ENCODE assay signal across 8 cellular contexts in the genomic region with DNA sequence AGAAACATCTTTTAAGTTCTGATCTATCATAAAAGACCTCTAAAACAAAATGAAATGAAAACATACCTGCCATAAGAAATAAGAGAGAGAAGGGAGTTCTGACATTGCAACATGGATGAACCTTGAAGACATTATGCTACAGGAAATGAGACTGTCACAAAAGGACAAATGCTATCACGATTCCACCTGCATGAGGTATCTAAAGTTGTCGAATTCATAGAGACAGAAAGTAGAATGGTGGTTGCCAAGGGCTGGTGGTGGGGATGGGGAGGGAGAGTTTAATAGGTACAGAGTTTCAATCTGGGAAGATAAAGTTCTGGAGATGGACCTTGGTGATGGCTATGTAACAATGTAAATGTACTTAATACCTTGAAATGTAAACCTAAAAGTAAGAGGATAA. TPM values are rescaled to one million over a fixed set of nuclear protein-coding genes. Genes with fewer than 3 reads are reported as not detected.
A peak's percentile ranks its signal among the peaks of the same experiment; 100 is the strongest.
DNase-seq lines count a peak whose midpoint lies in the region; ATAC-seq, FAIRE-seq and TF ChIP-seq lines count a peak whose summit lies in the region.

No MANE protein-coding gene starts in this region.

- no peak for TF ChIP-seq RAD21 in HepG2 (CRISPR knock-in tag; IDR thresholded peaks at IDR 0.05)

- peaks cover 71% of the 10 kb centered on the region for H3K79me2 ChIP-seq in astrocyte (ENCODE audit: insufficient read depth, low read length)
- H3K79me2 ChIP-seq in HepG2 (ENCODE audit: insufficient read depth, low read length): peaks cover 51% of the 10 kb centered on the region

- peak overlapping the region; percentile 97 for H3K27ac Mint-ChIP-seq in MCF 10A (ENCODE audit: low read depth, unreplicated experiment)
- peak overlapping the region; percentile 70 for H3K27ac Mint-ChIP-seq in astrocyte (ENCODE audit: unreplicated experiment)

- BruUV-seq in MCF 10A (replicated peaks; lab: Mats Ljungman, UMichigan): no TSS peak
- no TSS peak for BruUV-seq in HepG2 (replicated peaks; lab: Mats Ljungman, UMichigan)

- WGBS in HepG2 (ENCODE audit: low lambda C conversion rate): 86% methylated on average over 2 of the region's 2 CpGs
- WGBS in transverse colon (ENCODE audit: low coverage in 1 of 2), 2 donors: 35 to 46% methylated on average over 2 of the region's 2 CpGs

- H3K9ac ChIP-seq in astrocyte (ENCODE audit: low read length) (peak overlapping the region; percentile 48), HepG2 (ENCODE audit: insufficient read depth, low read depth, low read length) (no peak overlapping the region)

- H3K27me3 Mint-ChIP-seq in MCF 10A (ENCODE audit: insufficient read depth, unreplicated experiment) (no peaks in the 10 kb centered on the region), astrocyte (ENCODE audit: low read depth, unreplicated experiment) (no peaks in the 10 kb centered on the region)

- DNase-seq in MCF 10A (ENCODE audit: unreplicated experiment) (no peak), breast epithelium (ENCODE audit: low spot score in 2 of 2) (no peak), astrocyte (ENCODE audit: low read depth) (no peak), HepG2 (ENCODE audit: low spot score) (no peak), transverse colon (no peak), HuH-7.5 (ENCODE audit: low spot score) (no peak), NCI-H1694 treated with DMSO at 0.1 percent for 48 hours (lab: John Stamatoyannopoulos, UW) (no peak), RKO (ENCODE audit: low spot score) (no peak)

- H4K20me1 ChIP-seq in astrocyte (ENCODE audit: insufficient read depth, low read length): peaks cover 69% of the 10 kb centered on the region
- H4K20me1 ChIP-seq in HepG2 (ENCODE audit: insufficient read depth, low read length): peaks cover 20% of the 10 kb centered on the region; the same call in 1 of the 2 replicates

- H3K9me3 ChIP-seq in breast epithelium: no peaks in the 10 kb centered on the region
- H3K9me3 ChIP-seq in astrocyte (ENCODE audit: insufficient read depth, low read depth, low read length): no peaks in the 10 kb centered on the region
- no peaks in the 10 kb centered on the region for H3K9me3 ChIP-seq in HepG2 (ENCODE audit: low read length)
- H3K9me3 ChIP-seq in transverse colon: no peaks in the 10 kb centered on the region

- no peak for FAIRE-seq in astrocyte (lab: Jason Lieb, UNC)
- no peak for FAIRE-seq in HepG2 (lab: Jason Lieb, UNC)

- no peak for TF ChIP-seq EP300 in HepG2 (IDR thresholded peaks at IDR 0.05; ENCODE audit: low read depth in 2 of 2, low read length in 2 of 2)
- TF ChIP-seq EP300 in HepG2 (CRISPR knock-in tag; IDR thresholded peaks at IDR 0.05; ENCODE audit: borderline replicate concordance): no peak
- no peak for TF ChIP-seq EP300 in transverse colon (IDR thresholded peaks at IDR 0.05; ENCODE audit: low read depth)

- no peak for ATAC-seq in HepG2

- no peaks in the 10 kb centered on the region for H3K4me1 ChIP-seq in breast epithelium
- H3K4me1 ChIP-seq in astrocyte (ENCODE audit: insufficient read depth, low read length): peaks cover 27% of the 10 kb centered on the region
- peaks cover 71% of the 10 kb centered on the region for H3K4me1 ChIP-seq in HepG2 (ENCODE audit: insufficient read depth, low read length)
- H3K4me1 ChIP-seq in transverse colon: peaks cover 21 to 68% (median 41%) of the 10 kb centered on the region in 4 donors

- H3K4me3 ChIP-seq in breast epithelium: no peak overlapping the region
- H3K4me3 ChIP-seq in astrocyte (ENCODE audit: insufficient read depth, low read depth, low read length): peak overlapping the region; percentile 79
- H3K4me3 ChIP-seq in HepG2 (replicated peaks in 1 of 3; ENCODE audit: insufficient read depth in 1 of 3, low read depth in 2 of 3, low read length in 3 of 3): peak overlapping the region in 2 of 3 experiments; percentile 16 to 32; a peak in 4 of 6 replicates
- peak overlapping the region in 3 of 4 donors; percentile 92 to 99 (median 97) for H3K4me3 ChIP-seq in transverse colon

- H3K27me3 ChIP-seq in breast epithelium: no peaks in the 10 kb centered on the region
- no peaks in the 10 kb centered on the region for H3K27me3 ChIP-seq in astrocyte (ENCODE audit: insufficient read depth, low read length)
- H3K27me3 ChIP-seq in HepG2 (ENCODE audit: control insufficient read depth in 1 of 2, insufficient read depth in 2 of 2, low read length in 2 of 2): no peaks in the 10 kb centered on the region
- no peaks in the 10 kb centered on the region for H3K27me3 ChIP-seq in transverse colon

- H2AFZ ChIP-seq in astrocyte (ENCODE audit: low read depth, low read length) (no peak overlapping the region), HepG2 (ENCODE audit: low read length) (no peak overlapping the region)

- peak overlapping the region; percentile 90 for H3K4me2 ChIP-seq in astrocyte (ENCODE audit: low read length)
- peak overlapping the region; percentile 94 for H3K4me2 ChIP-seq in HepG2 (ENCODE audit: low read depth, low read length)

- H3K27ac ChIP-seq in breast epithelium: no peak overlapping the region
- H3K27ac ChIP-seq in astrocyte (ENCODE audit: low read depth, low read length): no peak overlapping the region
- H3K27ac ChIP-seq in HepG2 (ENCODE audit: extremely low read length, insufficient read depth, low read length): no peak overlapping the region
- peak overlapping the region; percentile 96 to 100 (median 99) for H3K27ac ChIP-seq in transverse colon

- peaks cover 34% of the 10 kb centered on the region for H3K4me1 Mint-ChIP-seq in MCF 10A (ENCODE audit: insufficient read depth, unreplicated experiment)
- H3K4me1 Mint-ChIP-seq in astrocyte (ENCODE audit: low read depth, unreplicated experiment): peaks cover 47% of the 10 kb centered on the region

- intact Hi-C loops in MCF 10A (cut with micrococcal nuclease): no loop called here
- intact Hi-C loops in breast epithelium (cut with DNase I; ENCODE audit: low total_unique reads): no loop called here
- intact Hi-C loops in HepG2 (cut with micrococcal nuclease; ENCODE audit: unreplicated experiment): loop anchor here (2.0 to 5.0 kb wide), 2 partner anchors 17 to 36 kb away; no protein-coding TSS in a partner anchor
- intact Hi-C loops in transverse colon (cut with DNase I; ENCODE audit: low total_unique reads): loop anchor here (5.0 kb wide), 1 partner anchor 56 kb away; no protein-coding TSS in a partner anchor

- H3K4me3 Mint-ChIP-seq in MCF 10A (ENCODE audit: unreplicated experiment) (peak overlapping the region; percentile 97), astrocyte (ENCODE audit: unreplicated experiment) (peak overlapping the region; percentile 91)

- POLR2A ChIA-PET in MCF 10A (lab: Yijun Ruan, JAX): interaction anchor here (0.5 to 2.2 kb wide), 12 partner anchors 14 to 185 kb away, joined by 3 to 35 read pairs (median 4); a partner anchor contains a TSS
- POLR2A ChIA-PET in HepG2 (lab: Yijun Ruan, JAX): no interaction called here

- in situ Hi-C loops in HepG2 (cut with HindIII; ENCODE audit: extremely low pct_ligation_motif_present, low pct_unique_long_range_greater_than_20kb) (no loop called here), transverse colon (cut with MboI; ENCODE audit: low pct_ligation_motif_present in 1 of 4, low pct_unique_long_range_greater_than_20kb in 1 of 4, low sequenced_read_pairs in 3 of 4) (loop anchor here in 1 of 4 donors (10.0 kb wide), 1 partner anchor 49 kb away; no protein-coding TSS in a partner anchor)

- no peak for TF ChIP-seq CTCF in MCF 10A (IDR thresholded peaks at IDR 0.05; ENCODE audit: unreplicated experiment)
- TF ChIP-seq CTCF in breast epithelium (IDR thresholded peaks at IDR 0.05): no peak
- no peak for TF ChIP-seq CTCF in astrocyte (IDR thresholded peaks at IDR 0.05; ENCODE audit: insufficient read depth, low read depth, low read length)
- TF ChIP-seq CTCF in HepG2 (CRISPR knock-in tag; IDR thresholded peaks at IDR 0.05): no peak
- TF ChIP-seq CTCF in transverse colon (IDR thresholded peaks at IDR 0.05): no peak

- H3K9me3 Mint-ChIP-seq in MCF 10A (ENCODE audit: unreplicated experiment): no peaks in the 10 kb centered on the region
- no peaks in the 10 kb centered on the region for H3K9me3 Mint-ChIP-seq in astrocyte (ENCODE audit: unreplicated experiment)

- H3K36me3 ChIP-seq in breast epithelium (no peaks in the 10 kb centered on the region), astrocyte (ENCODE audit: insufficient read depth, low read length) (peaks cover 3% of the 10 kb centered on the region), HepG2 (replicated peaks in 1 of 2; ENCODE audit: control insufficient read depth in 1 of 2, insufficient read depth in 2 of 2, low read length in 2 of 2) (peaks cover 5 to 11% of the 10 kb centered on the region in 2 experiments; a peak in 4 of 5 replicates), transverse colon (no peaks in the 10 kb centered on the region)

- TF ChIP-seq POLR2A in breast epithelium (IDR thresholded peaks at IDR 0.05) (no peak), HepG2 (IDR thresholded peaks at IDR 0.05; ENCODE audit: insufficient read depth in 1 of 2, low read depth in 2 of 2, low read length in 2 of 2) (no peak), transverse colon (IDR thresholded peaks at IDR 0.05) (no peak)

- H3K36me3 Mint-ChIP-seq in MCF 10A (ENCODE audit: insufficient read depth, unreplicated experiment) (peaks cover 47% of the 10 kb centered on the region), astrocyte (ENCODE audit: low read depth, unreplicated experiment) (peaks cover 9% of the 10 kb centered on the region)

- CTCF ChIA-PET in MCF 10A (lab: Yijun Ruan, JAX): interaction anchor here (0.6 to 2.0 kb wide), 2 partner anchors 110 to 152 kb away, joined by 3 to 5 read pairs; no protein-coding TSS in a partner anchor
- CTCF ChIA-PET in HepG2 (lab: Yijun Ruan, JAX; ENCODE audit: low intra/inter-chr PET ratio, low total read pairs): no interaction called here

RNA-seq across cellular contexts. Expression of a gene that starts 3.3 kb away (rescaled TPM):
- total RNA-seq in MCF 10A (2022) (243 and 296 TPM in 2 replicates), breast epithelium (100 to 1,000 TPM in 1 of 3 donors, 10 to 100 TPM in 2; 29.1 to 154 (median 59.3) TPM), astrocyte (171 and 254 TPM in 2 replicates), HepG2 (2016; rRNA removed; fragmentation: Illumina TruSeq; extraction: Trizol) (60.3 and 75.7 TPM in 2 replicates), transverse colon (100 to 1,000 TPM; 149 to 430 (median 319) TPM)
- total RNA-seq in HepG2 (2016; cell fraction: cytosol; rRNA removed; fragmentation: Illumina TruSeq; extraction: Trizol; ENCODE audit: low read depth): 8.6 and 10.8 TPM in 2 replicates
- 63.6 and 68.8 TPM in 2 replicates for total RNA-seq in HepG2 (2016; cell fraction: insoluble cytoplasmic fraction; rRNA removed; fragmentation: Illumina TruSeq; extraction: Trizol)
- total RNA-seq in HepG2 (2016; cell fraction: membrane; rRNA removed; fragmentation: Illumina TruSeq; extraction: Trizol): 21.2 and 23.3 TPM in 2 replicates
- total RNA-seq in HepG2 (2016; cell fraction: nucleus; rRNA removed; fragmentation: Illumina TruSeq; extraction: Trizol): 35.3 and 38.9 TPM in 2 replicates
- polyA plus RNA-seq in HepG2 (2011; rRNA removed): 34.7 and 36.8 TPM in 2 replicates
- 34.1 and 34.2 TPM in 2 replicates for polyA plus RNA-seq in HepG2 (2011; cell fraction: cytosol; rRNA removed)
- polyA plus RNA-seq in HepG2 (2011; cell fraction: nucleus; rRNA removed): 25.0 and 25.8 TPM in 2 replicates
- polyA plus RNA-seq in HepG2 (2012): 18.5 and 28.6 TPM in 2 replicates
- 5.0 and 5.1 TPM in 2 replicates for polyA plus RNA-seq in HepG2 (2016; cell fraction: cytosol; fragmentation: Illumina TruSeq; extraction: Trizol; ENCODE audit: low read depth)
- polyA plus RNA-seq in HepG2 (2016; cell fraction: insoluble cytoplasmic fraction; fragmentation: Illumina TruSeq; extraction: Trizol; ENCODE audit: low read depth): 79.1 and 90.3 TPM in 2 replicates
- 12.2 TPM in 2 replicates for polyA plus RNA-seq in HepG2 (2016; cell fraction: membrane; fragmentation: Illumina TruSeq; extraction: Trizol; ENCODE audit: low read depth)
- 60.9 and 63.5 TPM in 2 replicates for polyA plus RNA-seq in HepG2 (2016; cell fraction: nucleus; fragmentation: Illumina TruSeq; extraction: Trizol; ENCODE audit: insufficient read depth, low read depth)
- polyA minus RNA-seq in HepG2 (2011; rRNA and poly(A)+ RNA removed; ENCODE audit: low replicate concordance): 45.1 and 93.9 TPM in 2 replicates
- polyA minus RNA-seq in HepG2 (2011; cell fraction: cytosol; rRNA and poly(A)+ RNA removed): 28.8 and 29.4 TPM in 2 replicates
- 17.6 and 19.8 TPM in 2 replicates for polyA minus RNA-seq in HepG2 (2011; cell fraction: nucleus; rRNA and poly(A)+ RNA removed)

Comparison
In these comparisons a context has a peak if more than half of its experiments do, and no peak if none do; other contexts are left out.
1. H3K27ac ChIP-seq: peak in transverse colon (4 of 4); none in breast epithelium (0 of 2), astrocyte (single experiment) and HepG2 (single experiment).
2. H3K4me3 ChIP-seq: peak in astrocyte (single experiment), HepG2 (2 of 3) and transverse colon (3 of 4); none in breast epithelium (0 of 3).
3. intact Hi-C loops: an anchor here in HepG2 (2.0 to 5.0 kb wide) and transverse colon (5.0 kb wide); none called in MCF 10A and breast epithelium.